ENCODE assay signal across 8 cellular contexts in genomic region chr9:83955985-83956287, GRCh38. TPM values are rescaled to one million over a fixed set of nuclear protein-coding genes. Genes with fewer than 3 reads are reported as not detected.
DNase-seq lines count a peak whose midpoint lies in the region; ATAC-seq and TF ChIP-seq lines count a peak whose summit lies in the region.

No MANE protein-coding gene starts in this region.

- peak overlapping the region; percentile 98 for H3K27ac Mint-ChIP-seq in Caco-2 (ENCODE audit: unreplicated experiment)
- peak overlapping the region; percentile 97 for H3K27ac Mint-ChIP-seq in activated CD8-positive, alpha-beta T cell treated with anti-CD3 and anti-CD28 coated beads for 36 hours
- H3K27ac Mint-ChIP-seq in stimulated activated naive CD8-positive, alpha-beta T cell treated with anti-CD3 and anti-CD28 coated beads, Interleukin-15, amount 100 ng/mL, for 72 hours = peak overlapping the region; percentile 98 to 99

- peak overlapping the region; percentile 99 for H3K4me3 Mint-ChIP-seq in Caco-2 (ENCODE audit: unreplicated experiment)
- peak overlapping the region; percentile 97 for H3K4me3 Mint-ChIP-seq in activated CD8-positive, alpha-beta T cell treated with anti-CD3 and anti-CD28 coated beads for 36 hours
- H3K4me3 Mint-ChIP-seq in stimulated activated naive CD8-positive, alpha-beta T cell treated with anti-CD3 and anti-CD28 coated beads, Interleukin-15, amount 100 ng/mL, for 72 hours = peak overlapping the region; percentile 99 to 100

- H3K4me1 ChIP-seq in Caco-2 (no peaks in the 10 kb centered on the region), iPS-15b (ENCODE audit: control insufficient read depth, insufficient read depth, low read length) (no peaks in the 10 kb centered on the region)

- DNase-seq in Caco-2 (no peak), HPDE6-E6E7 (ENCODE audit: extremely low spot score) (no peak), iPS-NIHi11 (ENCODE audit: low spot score) (no peak)
- peak; percentile 50 for DNase-seq in activated CD8-positive, alpha-beta T cell treated with anti-CD3 and anti-CD28 coated beads for 36 hours
- no peak for DNase-seq in stimulated activated naive CD8-positive, alpha-beta T cell treated with anti-CD3 and anti-CD28 coated beads, Interleukin-15, amount 100 ng/mL, for 72 hours

- peak overlapping the region; percentile 90 for H3K9ac ChIP-seq in iPS-15b (ENCODE audit: low read depth, low read length)

- H3K4me3 ChIP-seq in Caco-2 (ENCODE audit: low read depth, low read length) = peak overlapping the region; percentile 70
- H3K4me3 ChIP-seq in iPS-15b (ENCODE audit: low read depth, low read length) = peak overlapping the region; percentile 87

- CTCF ChIA-PET in Caco-2 (lab: Charles Lee) = no interaction called here
- CTCF ChIA-PET in activated CD8-positive, alpha-beta T cell treated with anti-CD3 and anti-CD28 coated beads for 36 hours (lab: Charles Lee) = interaction anchor here (0.9 to 1.0 kb wide), 2 partner anchors 8 to 69 kb away, joined by 3 read pairs; no protein-coding TSS in a partner anchor

- POLR2A ChIA-PET in Caco-2 (lab: Charles Lee) = interaction anchor here (1.0 kb wide), 1 partner anchor 24 kb away, joined by 4 read pairs; the partner anchor contains the start of genes HNRNPK and RMI1
- POLR2A ChIA-PET in activated CD8-positive, alpha-beta T cell treated with anti-CD3 and anti-CD28 coated beads for 36 hours (lab: Charles Lee) = interaction anchor here (0.9 to 1.7 kb wide), 6 partner anchors 10 to 248 kb away, joined by 3 to 9 read pairs (median 6); partner anchors contain the start of genes HNRNPK, RMI1 and UBQLN1

- H3K27me3 ChIP-seq in Caco-2 (replicated peaks; ENCODE audit: control insufficient read depth, insufficient read depth, low read length) = no peaks in the 10 kb centered on the region
- no peaks in the 10 kb centered on the region for H3K27me3 ChIP-seq in iPS-15b (ENCODE audit: control insufficient read depth, insufficient read depth, low read length)

- ATAC-seq in HG03520 (IDR thresholded peaks at IDR 0.05; ENCODE audit: unreplicated experiment) (peak; percentile 49), HG03442 (IDR thresholded peaks at IDR 0.05; ENCODE audit: unreplicated experiment) (no peak)
- ATAC-seq in activated CD8-positive, alpha-beta T cell treated with anti-CD3 and anti-CD28 coated beads for 36 hours = peak; percentile 51
- peak; percentile 58 for ATAC-seq in stimulated activated naive CD8-positive, alpha-beta T cell treated with anti-CD3 and anti-CD28 coated beads, Interleukin-15, amount 100 ng/mL, for 72 hours

- intact Hi-C loops in Caco-2 (cut with micrococcal nuclease; ENCODE audit: unreplicated experiment) = loop anchor here (1.0 to 5.0 kb wide), 2 partner anchors 24 to 34 kb away; partner anchors contain the start of genes HNRNPK, KIF27 and RMI1
- intact Hi-C loops in activated CD8-positive, alpha-beta T cell treated with anti-CD3 and anti-CD28 coated beads for 36 hours (cut with micrococcal nuclease) = no loop called here

- no peaks in the 10 kb centered on the region for H3K27me3 Mint-ChIP-seq in Caco-2 (ENCODE audit: insufficient read depth, unreplicated experiment)
- no peaks in the 10 kb centered on the region for H3K27me3 Mint-ChIP-seq in activated CD8-positive, alpha-beta T cell treated with anti-CD3 and anti-CD28 coated beads for 36 hours
- H3K27me3 Mint-ChIP-seq in stimulated activated naive CD8-positive, alpha-beta T cell treated with anti-CD3 and anti-CD28 coated beads, Interleukin-15, amount 100 ng/mL, for 72 hours = no peaks in the 10 kb centered on the region

- H3K36me3 Mint-ChIP-seq in Caco-2 (ENCODE audit: insufficient read depth, unreplicated experiment) = peaks cover 23% of the 10 kb centered on the region
- peaks cover 12% of the 10 kb centered on the region for H3K36me3 Mint-ChIP-seq in activated CD8-positive, alpha-beta T cell treated with anti-CD3 and anti-CD28 coated beads for 36 hours (ENCODE audit: low read depth)

- H3K9me3 Mint-ChIP-seq in Caco-2 (ENCODE audit: unreplicated experiment) = no peaks in the 10 kb centered on the region
- H3K9me3 Mint-ChIP-seq in activated CD8-positive, alpha-beta T cell treated with anti-CD3 and anti-CD28 coated beads for 36 hours = no peaks in the 10 kb centered on the region
- no peaks in the 10 kb centered on the region for H3K9me3 Mint-ChIP-seq in stimulated activated naive CD8-positive, alpha-beta T cell treated with anti-CD3 and anti-CD28 coated beads, Interleukin-15, amount 100 ng/mL, for 72 hours

- H3K4me1 Mint-ChIP-seq in Caco-2 (ENCODE audit: low read depth, unreplicated experiment) = no peaks in the 10 kb centered on the region
- peaks cover 9% of the 10 kb centered on the region for H3K4me1 Mint-ChIP-seq in activated CD8-positive, alpha-beta T cell treated with anti-CD3 and anti-CD28 coated beads for 36 hours (ENCODE audit: low read depth)
- H3K4me1 Mint-ChIP-seq in stimulated activated naive CD8-positive, alpha-beta T cell treated with anti-CD3 and anti-CD28 coated beads, Interleukin-15, amount 100 ng/mL, for 72 hours = peaks cover 22% of the 10 kb centered on the region

- no peak for TF ChIP-seq CTCF in Caco-2 (IDR thresholded peaks at IDR 0.05; ENCODE audit: insufficient read depth in 1 of 2, low read depth in 1 of 2, low read length in 1 of 2, severe bottlenecking in 1 of 2, unreplicated experiment in 1 of 2)
- TF ChIP-seq CTCF in activated CD8-positive, alpha-beta T cell treated with anti-CD3 and anti-CD28 coated beads for 36 hours (IDR thresholded peaks at IDR 0.05) = no peak

- H3K9me3 ChIP-seq in Caco-2 (no peaks in the 10 kb centered on the region), iPS-15b (ENCODE audit: control insufficient read depth, insufficient read depth, low read length) (no peaks in the 10 kb centered on the region)

- no TSS peak for BruUV-seq in Caco-2 (replicated peaks; lab: Mats Ljungman, UMichigan)

- H3K36me3 ChIP-seq in Caco-2 (ENCODE audit: control insufficient read depth, insufficient read depth, low read length) (no peaks in the 10 kb centered on the region), iPS-15b (ENCODE audit: control insufficient read depth, insufficient read depth, low read length) (peaks cover 3% of the 10 kb centered on the region)

RNA-seq across cellular contexts. Expression of gene HNRNPK, which starts 24.1 kb away (rescaled TPM):
- 476 and 485 TPM in 2 replicates for total RNA-seq in Caco-2 (2022)
- 100 to 1,000 TPM; 761 to 773 TPM for total RNA-seq in activated CD8-positive, alpha-beta T cell treated with anti-CD3 and anti-CD28 coated beads for 36 hours

RNA-seq across cellular contexts. Expression of gene RMI1, which starts 24.7 kb away (rescaled TPM):
- 10.2 and 10.8 TPM in 2 replicates for total RNA-seq in Caco-2 (2022)
- 10 to 100 TPM; 20.1 to 20.6 TPM for total RNA-seq in activated CD8-positive, alpha-beta T cell treated with anti-CD3 and anti-CD28 coated beads for 36 hours

RNA-seq across cellular contexts. Expression of gene KIF27, which starts 34.7 kb away (rescaled TPM):
- total RNA-seq in Caco-2 (2022) = 1.8 and 2.0 TPM in 2 replicates
- 1 to 10 TPM; 2.6 to 3.4 TPM for total RNA-seq in activated CD8-positive, alpha-beta T cell treated with anti-CD3 and anti-CD28 coated beads for 36 hours
